ENCODE assay signal across 9 cellular contexts in genomic region chr1:54476231-54477109, GRCh38.
A peak's percentile ranks its signal among the peaks of the same experiment; 100 is the strongest.
DNase-seq lines count a peak whose midpoint lies in the region; ATAC-seq and TF ChIP-seq lines count a peak whose summit lies in the region.
"Had no signal": no experiment of that assay in that cellular context is flagged by ENCODE, and none has a peak within 500 bp of the region (broad histone marks: within the 10 kb centered on the region; RNA-seq: fewer than 3 reads in every experiment).

No MANE protein-coding gene starts in this region.

- H3K36me3 ChIP-seq in BLaER1 (no peaks in the 10 kb centered on the region), GM23338 (ENCODE audit: insufficient read depth) (no peaks in the 10 kb centered on the region; the same call in 1 of the 2 replicates), MM.1S (replicated peaks; ENCODE audit: insufficient read depth, low read length) (no peaks in the 10 kb centered on the region)
- no peaks in the 10 kb centered on the region for H3K36me3 ChIP-seq in naive thymus-derived CD4-positive, alpha-beta T cell (ENCODE audit: control insufficient read depth in 2 of 3, insufficient read depth in 3 of 3, low read length in 3 of 3)
- H3K36me3 ChIP-seq: heart right ventricle had no signal

- peak overlapping the region; percentile 65 for H3K4me3 Mint-ChIP-seq in GM23338
- peak overlapping the region; percentile 67 for H3K4me3 Mint-ChIP-seq in activated T-helper 17 cell treated with anti-CD3 and anti-CD28 coated beads, Interleukin-2, amount 50 U/mL, for 72 hours
- H3K4me3 Mint-ChIP-seq in naive thymus-derived CD4-positive, alpha-beta T cell = peak overlapping the region; percentile 42 to 89 (median 68)

- H2AFZ ChIP-seq in GM23338 (no peak overlapping the region; the same call in 1 of the 2 replicates), MM.1S (ENCODE audit: low read length) (no peak overlapping the region)

- intact Hi-C loops in naive thymus-derived CD4-positive, alpha-beta T cell (cut with micrococcal nuclease) = loop anchor here in 1 of 2 donors (1.0 kb wide), 1 partner anchor 12 kb away; no protein-coding TSS in a partner anchor

- H3K27ac Mint-ChIP-seq in GM23338 = no peak overlapping the region
- H3K27ac Mint-ChIP-seq in activated T-helper 17 cell treated with anti-CD3 and anti-CD28 coated beads, Interleukin-2, amount 50 U/mL, for 72 hours = no peak overlapping the region
- peak overlapping the region; percentile 73 to 98 (median 88) for H3K27ac Mint-ChIP-seq in naive thymus-derived CD4-positive, alpha-beta T cell

- H3K79me2 ChIP-seq in GM23338 (replicated peaks; ENCODE audit: insufficient read depth) (no peaks in the 10 kb centered on the region), MM.1S (ENCODE audit: low read length) (no peaks in the 10 kb centered on the region)

- no peaks in the 10 kb centered on the region; the same call in 2 of the 3 replicates for H3K9me3 Mint-ChIP-seq in GM23338
- no peaks in the 10 kb centered on the region for H3K9me3 Mint-ChIP-seq in activated T-helper 17 cell treated with anti-CD3 and anti-CD28 coated beads, Interleukin-2, amount 50 U/mL, for 72 hours
- H3K9me3 Mint-ChIP-seq in naive thymus-derived CD4-positive, alpha-beta T cell = no peaks in the 10 kb centered on the region

- no peaks in the 10 kb centered on the region; the same call in 1 of the 2 replicates for H3K9me2 ChIP-seq in GM23338 (ENCODE audit: insufficient read depth)
- H3K9me2 ChIP-seq in MM.1S (replicated peaks; ENCODE audit: insufficient read depth, low read length) = no peaks in the 10 kb centered on the region

- no peaks in the 10 kb centered on the region for H3K27me3 ChIP-seq in BLaER1
- peaks cover 58% of the 10 kb centered on the region for H3K27me3 ChIP-seq in GM23338 (ENCODE audit: insufficient read depth)
- H3K27me3 ChIP-seq in naive thymus-derived CD4-positive, alpha-beta T cell (ENCODE audit: control insufficient read depth in 2 of 2, insufficient read depth in 2 of 2, low read length in 2 of 2) = no peaks in the 10 kb centered on the region
- peaks cover 9% of the 10 kb centered on the region; the same call in 1 of the 2 replicates for H3K27me3 ChIP-seq in MM.1S (replicated peaks; ENCODE audit: insufficient read depth, low read length)

- H3K4me2 ChIP-seq in BLaER1 (peak overlapping the region; percentile 96), GM23338 (peak overlapping the region; percentile 98), MM.1S (ENCODE audit: low read depth, low read length) (no peak overlapping the region)

- CTCF ChIA-PET in naive thymus-derived CD4-positive, alpha-beta T cell (lab: Charles Lee) = interaction anchor here (0.7 to 1.7 kb wide), 5 partner anchors 10 to 89 kb away, joined by 3 to 8 read pairs (median 4); no protein-coding TSS in a partner anchor

- TF ChIP-seq CTCF in GM23338 (conservative IDR thresholded peaks at IDR 0.05; ENCODE audit: low read depth in 2 of 2) = no peak
- no peak for TF ChIP-seq CTCF in MM.1S (IDR thresholded peaks at IDR 0.05; ENCODE audit: low read length)

- peaks cover 98% of the 10 kb centered on the region for H3K4me1 ChIP-seq in BLaER1
- H3K4me1 ChIP-seq in GM23338 (ENCODE audit: insufficient read depth) = peaks cover 66% of the 10 kb centered on the region
- peaks cover 45 to 50% of the 10 kb centered on the region in 2 donors for H3K4me1 ChIP-seq in naive thymus-derived CD4-positive, alpha-beta T cell (ENCODE audit: control insufficient read depth in 2 of 2, insufficient read depth in 2 of 2, low read length in 2 of 2)
- H3K4me1 ChIP-seq in MM.1S (ENCODE audit: low read length) = no peaks in the 10 kb centered on the region

- H3K9me3 ChIP-seq in BLaER1 (no peaks in the 10 kb centered on the region), MM.1S (replicated peaks; ENCODE audit: insufficient read depth, low read length) (no peaks in the 10 kb centered on the region)
- H3K9me3 ChIP-seq in naive thymus-derived CD4-positive, alpha-beta T cell (ENCODE audit: control insufficient read depth in 2 of 3, low read length in 3 of 3) = no peaks in the 10 kb centered on the region
- H3K9me3 ChIP-seq: heart right ventricle had no signal

- DNase-seq in GM23338 (ENCODE audit: low spot score) (no peak), MM.1S (no peak), mucosa of gallbladder (ENCODE audit: low spot score) (no peak), NCI-H345 treated with DMSO at 0.1 percent for 48 hours (lab: John Stamatoyannopoulos, UW; ENCODE audit: unreplicated experiment) (no peak)
- no peak for DNase-seq in naive thymus-derived CD4-positive, alpha-beta T cell
- DNase-seq: heart right ventricle had no signal

- ATAC-seq in GM23338 = no peak
- no peak for ATAC-seq in activated T-helper 17 cell treated with anti-CD3 and anti-CD28 coated beads, Interleukin-2, amount 50 U/mL, for 72 hours (replicated peaks)
- no peak for ATAC-seq in naive thymus-derived CD4-positive, alpha-beta T cell
- ATAC-seq in GM21423 (IDR thresholded peaks at IDR 0.05; ENCODE audit: unreplicated experiment) = no peak

- H3F3A ChIP-seq in GM23338 (replicated peaks; ENCODE audit: low read depth) (peaks cover 33% of the 10 kb centered on the region), MM.1S (ENCODE audit: insufficient read depth, low read length) (no peaks in the 10 kb centered on the region)

- H3K27me3 Mint-ChIP-seq in GM23338 (ENCODE audit: insufficient read depth, low read depth, poor library complexity) = peaks cover 41% of the 10 kb centered on the region
- peaks cover 9% of the 10 kb centered on the region for H3K27me3 Mint-ChIP-seq in activated T-helper 17 cell treated with anti-CD3 and anti-CD28 coated beads, Interleukin-2, amount 50 U/mL, for 72 hours
- peaks cover 0 to 27% (median 0%) of the 10 kb centered on the region in 5 donors for H3K27me3 Mint-ChIP-seq in naive thymus-derived CD4-positive, alpha-beta T cell

- H3K4me3 ChIP-seq in BLaER1 (0 out of 2 replicates have a peak overlapping the region, but pooled peaks have one; percentile 1), GM23338 (no peak overlapping the region; the same call in 1 of the 2 replicates), MM.1S (ENCODE audit: low read length) (no peak overlapping the region)
- no peak overlapping the region for H3K4me3 ChIP-seq in naive thymus-derived CD4-positive, alpha-beta T cell (ENCODE audit: low read length)

- peak overlapping the region; percentile 76; the same call in 1 of the 2 replicates for H3K9ac ChIP-seq in BLaER1
- no peak overlapping the region for H3K9ac ChIP-seq in MM.1S (ENCODE audit: low read length)

- peaks cover 73% of the 10 kb centered on the region for H3K4me1 Mint-ChIP-seq in GM23338
- peaks cover 42% of the 10 kb centered on the region for H3K4me1 Mint-ChIP-seq in activated T-helper 17 cell treated with anti-CD3 and anti-CD28 coated beads, Interleukin-2, amount 50 U/mL, for 72 hours
- H3K4me1 Mint-ChIP-seq in naive thymus-derived CD4-positive, alpha-beta T cell = peaks cover 41 to 79% (median 69%) of the 10 kb centered on the region in 7 donors

- POLR2A ChIA-PET in naive thymus-derived CD4-positive, alpha-beta T cell (lab: Charles Lee) = interaction anchor here (0.6 to 6.8 kb wide), 7 partner anchors 7 to 357 kb away, joined by 3 to 45 read pairs (median 3); no protein-coding TSS in a partner anchor

- no peaks in the 10 kb centered on the region for H3K36me3 Mint-ChIP-seq in GM23338 (ENCODE audit: low read depth)
- no peaks in the 10 kb centered on the region for H3K36me3 Mint-ChIP-seq in activated T-helper 17 cell treated with anti-CD3 and anti-CD28 coated beads, Interleukin-2, amount 50 U/mL, for 72 hours (ENCODE audit: low read depth)
- H3K36me3 Mint-ChIP-seq in naive thymus-derived CD4-positive, alpha-beta T cell = peaks cover 0 to 13% (median 0%) of the 10 kb centered on the region in 5 donors

- H4K20me1 ChIP-seq in BLaER1 (no peaks in the 10 kb centered on the region), GM23338 (replicated peaks; ENCODE audit: insufficient read depth) (no peaks in the 10 kb centered on the region), MM.1S (ENCODE audit: insufficient read depth, low read length) (no peaks in the 10 kb centered on the region)

- H3K27ac ChIP-seq in BLaER1 (peak overlapping the region; percentile 86), GM23338 (ENCODE audit: low read depth) (no peak overlapping the region), MM.1S (ENCODE audit: low read length) (no peak overlapping the region)
- H3K27ac ChIP-seq in naive thymus-derived CD4-positive, alpha-beta T cell (ENCODE audit: low read depth, low read length) = peak overlapping the region; percentile 64
- H3K27ac ChIP-seq: heart right ventricle had no signal

TF ChIP-seq in GM23338, 12 proteins besides CTCF, POLR2A, EP300 and RAD21 (continues in another document):
- TF ChIP-seq CREB1 (CRISPR knock-in tag; IDR thresholded peaks at IDR 0.05; ENCODE audit: low read depth) = no peak

Comparison
In these comparisons a context has a peak if more than half of its experiments do, and no peak if none do; other contexts are left out.
1. H3K27ac ChIP-seq: peak in BLaER1 (single experiment) and naive thymus-derived CD4-positive, alpha-beta T cell (single experiment); none in GM23338 (single experiment) and MM.1S (single experiment).
2. H3K27ac Mint-ChIP-seq: peak in naive thymus-derived CD4-positive, alpha-beta T cell (9 of 9); none in GM23338 (single experiment) and activated T-helper 17 cell treated with anti-CD3 and anti-CD28 coated beads, Interleukin-2, amount 50 U/mL, for 72 hours (single experiment).
3. Peak in every context shown above with its lines, with median percentiles within 50 percentile points of each other: H3K4me3 Mint-ChIP-seq.